ENCODE assay signal across 10 cellular contexts in the genomic region with DNA sequence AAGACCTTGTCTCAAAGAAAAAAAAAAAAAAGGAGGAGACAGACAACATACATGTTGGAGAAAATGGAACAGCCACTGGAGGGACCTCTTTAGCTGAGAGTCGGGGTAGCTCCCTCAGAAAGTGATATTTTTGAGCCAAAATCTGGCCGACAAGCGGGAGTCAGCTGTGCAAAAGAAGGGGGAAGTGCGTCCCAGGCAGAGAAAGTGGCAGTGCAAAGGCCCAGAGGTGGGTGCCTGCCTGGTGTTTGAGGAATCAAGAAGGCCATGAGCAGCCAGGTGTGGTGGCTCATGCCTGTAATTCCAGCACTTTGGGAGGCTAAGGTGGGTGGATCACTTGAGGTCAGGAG. TPM values are rescaled to one million over a fixed set of nuclear protein-coding genes. Genes with fewer than 3 reads are reported as not detected.
DNase-seq lines count a peak whose midpoint lies in the region; ATAC-seq and TF ChIP-seq lines count a peak whose summit lies in the region.
"Had no signal": no experiment of that assay in that cellular context is flagged by ENCODE, and none has a peak within 500 bp of the region (broad histone marks: within the 10 kb centered on the region; RNA-seq: fewer than 3 reads in every experiment).

No MANE protein-coding gene starts in this region.

- DNase-seq in NCI-H1694 treated with DMSO at 0.1 percent for 48 hours (lab: John Stamatoyannopoulos, UW) (peak; percentile 9), NCI-H1694 (lab: John Stamatoyannopoulos, UW) (no peak), natural killer cell (no peak), activated gamma-delta T cell treated with Interleukin-2 at 50 U/mL for 16 hours (no peak), OCI-M2 (lab: John Stamatoyannopoulos, UW; ENCODE audit: unreplicated experiment) (no peak)
- no peak for DNase-seq in activated naive CD8-positive, alpha-beta T cell treated with anti-CD3 and anti-CD28 coated beads, Interleukin-2, amount 10 ng/mL, durations not matched to agents 7 days and 5 days

- H3K4me3 Mint-ChIP-seq in IgD-negative memory B cell (peak overlapping the region; percentile 5 to 87 (median 76)), natural killer cell (peak overlapping the region; percentile 97)
- H3K4me3 Mint-ChIP-seq in activated naive CD8-positive, alpha-beta T cell treated with anti-CD3 and anti-CD28 coated beads, Interleukin-2, amount 10 ng/mL, durations not matched to agents 7 days and 5 days: peak overlapping the region; percentile 91

- POLR2A ChIA-PET in activated naive CD8-positive, alpha-beta T cell treated with anti-CD3 and anti-CD28 coated beads, Interleukin-2, amount 10 ng/mL, durations not matched to agents 7 days and 5 days (lab: Charles Lee): interaction anchor here (0.7 to 3.5 kb wide), 2 partner anchors 11 to 952 kb away, joined by 3 to 42 read pairs; no protein-coding TSS in a partner anchor

- H3K27me3 Mint-ChIP-seq in IgD-negative memory B cell: peaks cover 2% of the 10 kb centered on the region
- H3K27me3 Mint-ChIP-seq in activated naive CD8-positive, alpha-beta T cell treated with anti-CD3 and anti-CD28 coated beads, Interleukin-2, amount 10 ng/mL, durations not matched to agents 7 days and 5 days: peaks cover 2% of the 10 kb centered on the region
- H3K27me3 Mint-ChIP-seq in natural killer cell (ENCODE audit: low read depth in 2 of 2): no peaks in the 10 kb centered on the region

- no peak for ATAC-seq in activated naive CD8-positive, alpha-beta T cell treated with anti-CD3 and anti-CD28 coated beads, Interleukin-2, amount 10 ng/mL, durations not matched to agents 7 days and 5 days (ENCODE audit: low read depth)
- ATAC-seq in natural killer cell: no peak
- ATAC-seq in HG02840 (IDR thresholded peaks at IDR 0.05; ENCODE audit: low FRiP score, unreplicated experiment): no peak
- ATAC-seq: A549 had no signal

- intact Hi-C loops in natural killer cell (cut with micrococcal nuclease): no loop called here

- H3K36me3 Mint-ChIP-seq in IgD-negative memory B cell (no peaks in the 10 kb centered on the region), natural killer cell (no peaks in the 10 kb centered on the region)
- no peaks in the 10 kb centered on the region for H3K36me3 Mint-ChIP-seq in activated naive CD8-positive, alpha-beta T cell treated with anti-CD3 and anti-CD28 coated beads, Interleukin-2, amount 10 ng/mL, durations not matched to agents 7 days and 5 days

- no peaks in the 10 kb centered on the region for H3K9me3 Mint-ChIP-seq in IgD-negative memory B cell
- no peaks in the 10 kb centered on the region for H3K9me3 Mint-ChIP-seq in activated naive CD8-positive, alpha-beta T cell treated with anti-CD3 and anti-CD28 coated beads, Interleukin-2, amount 10 ng/mL, durations not matched to agents 7 days and 5 days
- H3K9me3 Mint-ChIP-seq in natural killer cell: no peaks in the 10 kb centered on the region

- no peak for TF ChIP-seq CTCF in natural killer cell (IDR thresholded peaks at IDR 0.05)

- H3K4me1 Mint-ChIP-seq in IgD-negative memory B cell: peaks cover 11 to 28% (median 17%) of the 10 kb centered on the region in 3 donors
- peaks cover 28% of the 10 kb centered on the region for H3K4me1 Mint-ChIP-seq in activated naive CD8-positive, alpha-beta T cell treated with anti-CD3 and anti-CD28 coated beads, Interleukin-2, amount 10 ng/mL, durations not matched to agents 7 days and 5 days
- peaks cover 31% of the 10 kb centered on the region in 2 donors for H3K4me1 Mint-ChIP-seq in natural killer cell

- H3K27ac Mint-ChIP-seq in IgD-negative memory B cell: peak overlapping the region in 2 of 3 donors; percentile 8 to 30
- peak overlapping the region; percentile 66 for H3K27ac Mint-ChIP-seq in activated naive CD8-positive, alpha-beta T cell treated with anti-CD3 and anti-CD28 coated beads, Interleukin-2, amount 10 ng/mL, durations not matched to agents 7 days and 5 days
- peak overlapping the region; percentile 80 to 84 for H3K27ac Mint-ChIP-seq in natural killer cell

RNA-seq across cellular contexts. Expression of a gene that starts 6.1 kb away (rescaled TPM):
- polyA plus RNA-seq in IgD-negative memory B cell: 3.9 TPM
- total RNA-seq in activated naive CD8-positive, alpha-beta T cell treated with anti-CD3 and anti-CD28 coated beads, Interleukin-2, amount 10 ng/mL, durations not matched to agents 7 days and 5 days: 10 to 100 TPM; 63.0 to 69.8 TPM
- 10 to 100 TPM; 51.7 to 62.9 (median 59.1) TPM for total RNA-seq in natural killer cell

RNA-seq across cellular contexts. Expression of a gene that starts 19.8 kb away (rescaled TPM):
- polyA plus RNA-seq in IgD-negative memory B cell: not detected
- 1,000 to 10,000 TPM; 3,257 to 3,430 TPM for total RNA-seq in activated naive CD8-positive, alpha-beta T cell treated with anti-CD3 and anti-CD28 coated beads, Interleukin-2, amount 10 ng/mL, durations not matched to agents 7 days and 5 days
- total RNA-seq in natural killer cell: 1,000 to 10,000 TPM; 2,937 to 3,261 (median 3,038) TPM
- polyA plus RNA-seq: aorta had no signal

Comparison
In these comparisons a context has a peak if more than half of its experiments do, and no peak if none do; other contexts are left out.
1. H3K27ac Mint-ChIP-seq: peak in every context shown above with its lines; median percentile 82 in natural killer cell; 66 in activated naive CD8-positive, alpha-beta T cell treated with anti-CD3 and anti-CD28 coated beads, Interleukin-2, amount 10 ng/mL, durations not matched to agents 7 days and 5 days; 19 in IgD-negative memory B cell.